In genomic region chr11:134331565-134332188, GRCh38 we compare ENCODE assay signal across 8 cellular contexts. TPM values are rescaled to one million over a fixed set of nuclear protein-coding genes. Genes with fewer than 3 reads are reported as not detected.
DNase-seq lines count a peak whose midpoint lies in the region; ATAC-seq and TF ChIP-seq lines count a peak whose summit lies in the region.

Gene GLB1L2, plus strand, starts transcription at chr11:134331988. Its CDS starts 74 bp downstream, at chr11:134332062.

- peaks cover 20 to 25% (median 22%) of the 10 kb centered on the region in 4 donors for H3K4me1 ChIP-seq in esophagus muscularis mucosa

- no peak for TF ChIP-seq CTCF in esophagus muscularis mucosa (IDR thresholded peaks at IDR 0.05)
- TF ChIP-seq CTCF in natural killer cell (IDR thresholded peaks at IDR 0.05) = no peak

- 3% methylated on average over 23 of the region's 77 CpGs for WGBS in esophagus muscularis mucosa

- no peaks in the 10 kb centered on the region for H3K9me3 Mint-ChIP-seq in activated T-cell treated with anti-CD3 and anti-CD28 coated beads, Interleukin-2, amount 50 U/mL, for 24 hours
- no peaks in the 10 kb centered on the region for H3K9me3 Mint-ChIP-seq in natural killer cell

- H3K9me3 ChIP-seq in esophagus muscularis mucosa = no peaks in the 10 kb centered on the region

- no peaks in the 10 kb centered on the region for H3K36me3 Mint-ChIP-seq in activated T-cell treated with anti-CD3 and anti-CD28 coated beads, Interleukin-2, amount 50 U/mL, for 24 hours (ENCODE audit: low read depth)
- H3K36me3 Mint-ChIP-seq in natural killer cell = no peaks in the 10 kb centered on the region

- no peak for TF ChIP-seq POLR2A in esophagus muscularis mucosa (IDR thresholded peaks at IDR 0.05; ENCODE audit: low read depth)

- no peak for TF ChIP-seq EP300 in esophagus muscularis mucosa (IDR thresholded peaks at IDR 0.05)

- H3K36me3 ChIP-seq in esophagus muscularis mucosa = no peaks in the 10 kb centered on the region

- H3K4me3 ChIP-seq in esophagus muscularis mucosa = peak within 1 kb of the TSS; percentile 53 to 70 (median 59)

- peak; percentile 77 for ATAC-seq in GM18520 (IDR thresholded peaks at IDR 0.05; ENCODE audit: unreplicated experiment)
- ATAC-seq in HG03066 (IDR thresholded peaks at IDR 0.05; ENCODE audit: low read depth, unreplicated experiment) = peak; percentile 50
- ATAC-seq in natural killer cell = peak; percentile 96 to 98 (median 97)

- intact Hi-C loops in esophagus muscularis mucosa (cut with DNase I) = loop anchor here (5.0 to 10.0 kb wide), 2 partner anchors 79 to 107 kb away; partner anchors contain the start of genes ACAD8, NCAPD3, THYN1 and VPS26B
- intact Hi-C loops in natural killer cell (cut with micrococcal nuclease) = no loop called here

- H3K27ac Mint-ChIP-seq in activated T-cell treated with anti-CD3 and anti-CD28 coated beads, Interleukin-2, amount 50 U/mL, for 24 hours = peak within 1 kb of the TSS; percentile 56
- peak within 1 kb of the TSS in 1 of 2 donors; percentile 40 for H3K27ac Mint-ChIP-seq in natural killer cell

- peak; percentile 28 for DNase-seq in NCI-H748 treated with DMSO at 0.1 percent for 48 hours (lab: John Stamatoyannopoulos, UW)
- peak; percentile 89 for DNase-seq in activated T-cell treated with anti-CD3 and anti-CD28 coated beads, Interleukin-2, amount 50 U/mL, for 24 hours
- peak; percentile 93 for DNase-seq in esophagus muscularis mucosa (ENCODE audit: extremely low spot score)
- DNase-seq in natural killer cell = peak; percentile 70
- DNase-seq in stimulated activated CD8-positive, alpha-beta memory T cell treated with anti-CD3 and anti-CD28 coated beads, Interleukin-7, amount 100 ng/mL, for 48 hours (ENCODE audit: extremely low read depth in 1 of 2, low read depth in 1 of 2) = peak; percentile 57 to 69
- DNase-seq in SHP77 treated with DMSO at 0.1 percent for 48 hours (lab: John Stamatoyannopoulos, UW) = no peak

- peaks cover 24% of the 10 kb centered on the region for H3K27me3 Mint-ChIP-seq in activated T-cell treated with anti-CD3 and anti-CD28 coated beads, Interleukin-2, amount 50 U/mL, for 24 hours
- peaks cover 29 to 34% of the 10 kb centered on the region in 2 donors for H3K27me3 Mint-ChIP-seq in natural killer cell (ENCODE audit: low read depth in 2 of 2)

- peaks cover 0 to 10% (median 0%) of the 10 kb centered on the region in 4 donors for H3K27me3 ChIP-seq in esophagus muscularis mucosa

- H3K4me1 Mint-ChIP-seq in activated T-cell treated with anti-CD3 and anti-CD28 coated beads, Interleukin-2, amount 50 U/mL, for 24 hours (ENCODE audit: low read depth) = peaks cover 24% of the 10 kb centered on the region
- H3K4me1 Mint-ChIP-seq in natural killer cell = peaks cover 7 to 23% of the 10 kb centered on the region in 2 donors

- H3K4me3 Mint-ChIP-seq in activated T-cell treated with anti-CD3 and anti-CD28 coated beads, Interleukin-2, amount 50 U/mL, for 24 hours = peak within 1 kb of the TSS; percentile 83
- peak within 1 kb of the TSS; percentile 83 for H3K4me3 Mint-ChIP-seq in natural killer cell

- peak within 1 kb of the TSS; percentile 41 to 75 (median 62) for H3K27ac ChIP-seq in esophagus muscularis mucosa (replicated peaks in 1 of 4)

RNA-seq across cellular contexts. Expression of gene GLB1L2, which starts in this region (rescaled TPM):
- 10 to 100 TPM in 3 of 4 donors, 1 to 10 TPM in 1; 7.1 to 13.1 (median 10.5) TPM for total RNA-seq in esophagus muscularis mucosa
- 1 to 10 TPM in 1 of 3 donors, under 1 TPM in 2; 0.57 to 3.3 (median 0.61) TPM for total RNA-seq in natural killer cell
